ENCODE assay signal across 12 cellular contexts in genomic region chr12:57149309-57149900, GRCh38. TPM values are rescaled to one million over a fixed set of nuclear protein-coding genes. Genes with fewer than 3 reads are reported as not detected.
A peak's percentile ranks its signal among the peaks of the same experiment; 100 is the strongest.
DNase-seq lines count a peak whose midpoint lies in the region; ATAC-seq, FAIRE-seq and TF ChIP-seq lines count a peak whose summit lies in the region.
"Had no signal": no experiment of that assay in that cellular context is flagged by ENCODE, and none has a peak within 500 bp of the region (broad histone marks: within the 10 kb centered on the region; RNA-seq: fewer than 3 reads in every experiment).

No MANE protein-coding gene starts in this region.

- H3K27ac Mint-ChIP-seq in activated naive CD4-positive, alpha-beta T cell treated with anti-CD3 and anti-CD28 coated beads for 36 hours = no peak overlapping the region
- H3K27ac Mint-ChIP-seq: immature natural killer cell had no signal

- no peak for TF ChIP-seq CTCF in lung (IDR thresholded peaks at IDR 0.05; ENCODE audit: control extremely low read depth, extremely low read depth)

- peak; percentile 90 for FAIRE-seq in endometrium (lab: Jason Lieb, UNC)

- DNase-seq in lung (ENCODE audit: low spot score) (peak; percentile 55), NCI-H2227 treated with DMSO at 0.1 percent for 48 hours (lab: John Stamatoyannopoulos, UW) (no peak), dermis blood vessel endothelial cell (no peak)
- no peak for DNase-seq in activated naive CD4-positive, alpha-beta T cell treated with anti-CD3 and anti-CD28 coated beads for 36 hours
- DNase-seq: immature natural killer cell, NCI-H524 had no signal

- H3K4me3 ChIP-seq in HUES64 (ENCODE audit: low read length) (no peak overlapping the region), lung (no peak overlapping the region), subcutaneous abdominal adipose tissue (ENCODE audit: low read depth in 1 of 5, low read length in 5 of 5) (peak overlapping the region in 3 of 5 donors; percentile 12 to 46 (median 27))

- no peak overlapping the region for H3K9ac ChIP-seq in HUES64 (ENCODE audit: low read depth, low read length)
- peak overlapping the region; percentile 1 to 76 (median 73) for H3K9ac ChIP-seq in subcutaneous abdominal adipose tissue (ENCODE audit: low read length in 5 of 5)

- 86% methylated on average over 13 of the region's 13 CpGs for WGBS in HUES64
- 48 to 53% methylated on average over 13 of the region's 13 CpGs for WGBS in lung, 2 donors

- H3K9me3 ChIP-seq in HUES64 (ENCODE audit: insufficient read depth, low read depth, low read length) (no peaks in the 10 kb centered on the region), lung (ENCODE audit: control insufficient read depth in 2 of 2, insufficient read depth in 1 of 2, low read length in 1 of 2) (no peaks in the 10 kb centered on the region), subcutaneous abdominal adipose tissue (ENCODE audit: control insufficient read depth in 5 of 5, low read length in 5 of 5) (no peaks in the 10 kb centered on the region)

- H3K36me3 ChIP-seq in HUES64 (ENCODE audit: insufficient read depth, low read length) = peaks cover 85% of the 10 kb centered on the region
- H3K36me3 ChIP-seq in lung (ENCODE audit: control insufficient read depth in 2 of 2, insufficient read depth in 2 of 2, low read length in 2 of 2) = peaks cover 0 to 18% of the 10 kb centered on the region in 2 donors
- peaks cover 3 to 68% (median 39%) of the 10 kb centered on the region in 5 donors for H3K36me3 ChIP-seq in subcutaneous abdominal adipose tissue (ENCODE audit: control insufficient read depth in 5 of 5, insufficient read depth in 5 of 5, low read length in 5 of 5)

- H3K9me3 Mint-ChIP-seq in activated naive CD4-positive, alpha-beta T cell treated with anti-CD3 and anti-CD28 coated beads for 36 hours = no peaks in the 10 kb centered on the region
- H3K9me3 Mint-ChIP-seq: immature natural killer cell had no signal

- ATAC-seq in lung (ENCODE audit: insufficient read depth, low FRiP score) = peak; percentile 48
- ATAC-seq in HG03045 (IDR thresholded peaks at IDR 0.05; ENCODE audit: unreplicated experiment) = no peak

- H3K27ac ChIP-seq in HUES64 (ENCODE audit: low read depth, low read length) = 0 out of 2 replicates have a peak overlapping the region, but pooled peaks have one; percentile 10
- peak overlapping the region; percentile 68 to 86 for H3K27ac ChIP-seq in lung (ENCODE audit: low read depth in 1 of 2, low read length in 1 of 2)
- peak overlapping the region; percentile 93 for H3K27ac ChIP-seq in subcutaneous abdominal adipose tissue (ENCODE audit: low read depth, low read length)
- H3K27ac ChIP-seq: HL-60, VCaP had no signal

- no peaks in the 10 kb centered on the region for H3K27me3 Mint-ChIP-seq in activated naive CD4-positive, alpha-beta T cell treated with anti-CD3 and anti-CD28 coated beads for 36 hours (ENCODE audit: low read depth)

- no peak overlapping the region for H3K4me3 Mint-ChIP-seq in activated naive CD4-positive, alpha-beta T cell treated with anti-CD3 and anti-CD28 coated beads for 36 hours
- H3K4me3 Mint-ChIP-seq: immature natural killer cell had no signal

- intact Hi-C loops in activated naive CD4-positive, alpha-beta T cell treated with anti-CD3 and anti-CD28 coated beads for 36 hours (cut with micrococcal nuclease) = no loop called here

- CTCF ChIA-PET in activated naive CD4-positive, alpha-beta T cell treated with anti-CD3 and anti-CD28 coated beads for 36 hours (lab: Charles Lee) = no interaction called here

- H3K4me1 ChIP-seq in HUES64 (ENCODE audit: insufficient read depth, low read length) (peaks cover 5% of the 10 kb centered on the region; the same call in 1 of the 2 replicates), lung (ENCODE audit: control insufficient read depth in 2 of 2, insufficient read depth in 2 of 2, low read length in 2 of 2) (peaks cover 17 to 26% of the 10 kb centered on the region in 2 donors), subcutaneous abdominal adipose tissue (ENCODE audit: control insufficient read depth in 5 of 5, insufficient read depth in 5 of 5, low read length in 5 of 5) (peaks cover 56 to 100% (median 100%) of the 10 kb centered on the region in 5 donors)

- no peaks in the 10 kb centered on the region for H3K36me3 Mint-ChIP-seq in activated naive CD4-positive, alpha-beta T cell treated with anti-CD3 and anti-CD28 coated beads for 36 hours (ENCODE audit: low read depth)
- H3K36me3 Mint-ChIP-seq: immature natural killer cell had no signal

- H3K27me3 ChIP-seq in HUES64 (ENCODE audit: insufficient read depth, low read length) = no peaks in the 10 kb centered on the region
- no peaks in the 10 kb centered on the region for H3K27me3 ChIP-seq in lung (ENCODE audit: control insufficient read depth, insufficient read depth)
- H3K27me3 ChIP-seq in subcutaneous abdominal adipose tissue (ENCODE audit: control insufficient read depth in 5 of 5, insufficient read depth in 4 of 5, low read length in 5 of 5) = no peaks in the 10 kb centered on the region

- no peaks in the 10 kb centered on the region for H3K4me1 Mint-ChIP-seq in activated naive CD4-positive, alpha-beta T cell treated with anti-CD3 and anti-CD28 coated beads for 36 hours (ENCODE audit: low read depth)
- H3K4me1 Mint-ChIP-seq: immature natural killer cell had no signal

RNA-seq across cellular contexts. Expression of gene LRP1-AS, which starts 2.0 kb away (rescaled TPM):
- not detected for polyA plus RNA-seq in HUES64 (2013, experiment 1 of 2)
- not detected for polyA plus RNA-seq in HUES64 (2013, experiment 2 of 2)
- not detected for total RNA-seq in lung
- polyA plus RNA-seq in lung = not detected
- not detected for total RNA-seq in activated naive CD4-positive, alpha-beta T cell treated with anti-CD3 and anti-CD28 coated beads for 36 hours
- total RNA-seq in dermis blood vessel endothelial cell = not detected in 2 replicates
- polyA plus RNA-seq: immature natural killer cell had no signal

RNA-seq across cellular contexts. Expression of gene LRP1, which starts 21.1 kb away (rescaled TPM):
- polyA plus RNA-seq in HUES64 (2013, experiment 1 of 2) = 30.2 TPM
- polyA plus RNA-seq in HUES64 (2013, experiment 2 of 2) = 32.8 TPM
- total RNA-seq in lung = 100 to 1,000 TPM; 166 to 338 TPM
- polyA plus RNA-seq in lung = 10 to 100 TPM; 52.6 to 77.4 TPM
- 1 to 10 TPM; 1.0 to 1.5 TPM for total RNA-seq in activated naive CD4-positive, alpha-beta T cell treated with anti-CD3 and anti-CD28 coated beads for 36 hours
- total RNA-seq in dermis blood vessel endothelial cell = 1.7 and 3.2 TPM in 2 replicates

RNA-seq across cellular contexts. Expression of gene STAT6, which starts 38.2 kb away (rescaled TPM):
- polyA plus RNA-seq in HUES64 (2013, experiment 1 of 2) = 24.3 TPM
- polyA plus RNA-seq in HUES64 (2013, experiment 2 of 2) = 28.5 TPM
- total RNA-seq in lung (100 to 1,000 TPM; 118 to 216 TPM), dermis blood vessel endothelial cell (39.6 and 40.5 TPM in 2 replicates)
- 100 to 1,000 TPM; 150 to 199 TPM for polyA plus RNA-seq in lung
- 100 to 1,000 TPM; 188 to 193 TPM for total RNA-seq in activated naive CD4-positive, alpha-beta T cell treated with anti-CD3 and anti-CD28 coated beads for 36 hours

Comparison
In these comparisons a context has a peak if more than half of its experiments do, and no peak if none do; other contexts are left out.
1. H3K27ac ChIP-seq: peak in every context shown above with its lines; median percentile 93 in subcutaneous abdominal adipose tissue; 77 in lung; 10 in HUES64.
2. H3K4me3 ChIP-seq: peak in subcutaneous abdominal adipose tissue (3 of 5); none in HUES64 (single experiment) and lung (single experiment).
3. RNA of gene LRP1, which starts 21.1 kb away (total RNA-seq): 166 to 338 TPM in lung; 1.7 to 3.2 TPM in dermis blood vessel endothelial cell and 1.0 to 1.5 TPM in activated naive CD4-positive, alpha-beta T cell treated with anti-CD3 and anti-CD28 coated beads for 36 hours; every median in the first group is over 10 times any median in the second.